In the genomic region with DNA sequence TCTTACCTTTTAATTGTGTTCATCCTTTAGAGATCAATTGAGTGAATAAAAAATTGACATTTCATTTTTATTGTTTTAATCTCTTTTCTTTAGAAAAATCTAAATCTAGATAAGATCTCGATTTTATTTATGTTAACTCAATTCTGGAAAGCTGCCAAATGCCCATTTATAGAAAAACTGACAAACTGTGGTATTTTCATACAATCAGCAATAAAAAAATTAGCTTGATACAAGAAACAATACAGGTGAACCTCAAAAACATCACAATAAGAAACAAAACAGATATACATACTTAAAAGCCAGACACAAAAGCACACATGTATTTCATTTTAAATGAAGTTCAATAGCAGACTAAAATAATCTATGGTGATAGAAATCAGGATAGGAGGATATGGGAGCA, we compare ENCODE assay signal across 2 cellular contexts.
A peak's percentile ranks its signal among the peaks of the same experiment; 100 is the strongest.
TF ChIP-seq lines count a peak whose summit lies in the region.

No MANE protein-coding gene starts in this region.

TF ChIP-seq in SK-N-SH, 30 proteins besides CTCF, POLR2A, EP300 and RAD21 (continued from another document):
- TF ChIP-seq, protein P1, sequence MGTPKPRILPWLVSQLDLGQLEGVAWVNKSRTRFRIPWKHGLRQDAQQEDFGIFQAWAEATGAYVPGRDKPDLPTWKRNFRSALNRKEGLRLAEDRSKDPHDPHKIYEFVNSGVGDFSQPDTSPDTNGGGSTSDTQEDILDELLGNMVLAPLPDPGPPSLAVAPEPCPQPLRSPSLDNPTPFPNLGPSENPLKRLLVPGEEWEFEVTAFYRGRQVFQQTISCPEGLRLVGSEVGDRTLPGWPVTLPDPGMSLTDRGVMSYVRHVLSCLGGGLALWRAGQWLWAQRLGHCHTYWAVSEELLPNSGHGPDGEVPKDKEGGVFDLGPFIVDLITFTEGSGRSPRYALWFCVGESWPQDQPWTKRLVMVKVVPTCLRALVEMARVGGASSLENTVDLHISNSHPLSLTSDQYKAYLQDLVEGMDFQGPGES (IDR thresholded peaks at IDR 0.05; ENCODE audit: low read depth, low read length), result no peak
- TF ChIP-seq TCF12 (IDR thresholded peaks at IDR 0.05), result 0 out of 2 replicates have a peak, but pooled peaks have one; percentile 15
- TF ChIP-seq YY1 (IDR thresholded peaks at IDR 0.05; ENCODE audit: low read depth), result no peak
- no peak for TF ChIP-seq RCOR1 (IDR thresholded peaks at IDR 0.05; ENCODE audit: low read length)
- no peak for TF ChIP-seq ELF1 (IDR thresholded peaks at IDR 0.05)
- TF ChIP-seq GATA2 (CRISPR knock-in tag; IDR thresholded peaks at IDR 0.05), result no peak

TF ChIP-seq in SK-N-SH treated with all-trans-retinoic acid at 6 μM for 48 hours, 23 proteins besides CTCF, POLR2A, EP300 and RAD21 (continued from another document):
- TF ChIP-seq, protein P2, sequence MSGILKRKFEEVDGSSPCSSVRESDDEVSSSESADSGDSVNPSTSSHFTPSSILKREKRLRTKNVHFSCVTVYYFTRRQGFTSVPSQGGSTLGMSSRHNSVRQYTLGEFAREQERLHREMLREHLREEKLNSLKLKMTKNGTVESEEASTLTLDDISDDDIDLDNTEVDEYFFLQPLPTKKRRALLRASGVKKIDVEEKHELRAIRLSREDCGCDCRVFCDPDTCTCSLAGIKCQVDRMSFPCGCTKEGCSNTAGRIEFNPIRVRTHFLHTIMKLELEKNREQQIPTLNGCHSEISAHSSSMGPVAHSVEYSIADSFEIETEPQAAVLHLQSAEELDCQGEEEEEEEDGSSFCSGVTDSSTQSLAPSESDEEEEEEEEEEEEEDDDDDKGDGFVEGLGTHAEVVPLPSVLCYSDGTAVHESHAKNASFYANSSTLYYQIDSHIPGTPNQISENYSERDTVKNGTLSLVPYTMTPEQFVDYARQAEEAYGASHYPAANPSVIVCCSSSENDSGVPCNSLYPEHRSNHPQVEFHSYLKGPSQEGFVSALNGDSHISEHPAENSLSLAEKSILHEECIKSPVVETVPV (CRISPR knock-in tag; IDR thresholded peaks at IDR 0.05), result no peak
- TF ChIP-seq TCF4 (CRISPR knock-in tag; IDR thresholded peaks at IDR 0.05; ENCODE audit: borderline replicate concordance) (no peak), ZC3H10 (CRISPR knock-in tag; IDR thresholded peaks at IDR 0.05) (no peak), CSDC2 (CRISPR knock-in tag; IDR thresholded peaks at IDR 0.05) (no peak), ESRRG (CRISPR knock-in tag; IDR thresholded peaks at IDR 0.05) (no peak), PPARA (CRISPR knock-in tag; IDR thresholded peaks at IDR 0.05; ENCODE audit: borderline replicate concordance) (no peak), ZNF8 (CRISPR knock-in tag; IDR thresholded peaks at IDR 0.05) (no peak), TOX (CRISPR knock-in tag; IDR thresholded peaks at IDR 0.05; ENCODE audit: borderline replicate concordance) (no peak)
- TF ChIP-seq, protein P3, sequence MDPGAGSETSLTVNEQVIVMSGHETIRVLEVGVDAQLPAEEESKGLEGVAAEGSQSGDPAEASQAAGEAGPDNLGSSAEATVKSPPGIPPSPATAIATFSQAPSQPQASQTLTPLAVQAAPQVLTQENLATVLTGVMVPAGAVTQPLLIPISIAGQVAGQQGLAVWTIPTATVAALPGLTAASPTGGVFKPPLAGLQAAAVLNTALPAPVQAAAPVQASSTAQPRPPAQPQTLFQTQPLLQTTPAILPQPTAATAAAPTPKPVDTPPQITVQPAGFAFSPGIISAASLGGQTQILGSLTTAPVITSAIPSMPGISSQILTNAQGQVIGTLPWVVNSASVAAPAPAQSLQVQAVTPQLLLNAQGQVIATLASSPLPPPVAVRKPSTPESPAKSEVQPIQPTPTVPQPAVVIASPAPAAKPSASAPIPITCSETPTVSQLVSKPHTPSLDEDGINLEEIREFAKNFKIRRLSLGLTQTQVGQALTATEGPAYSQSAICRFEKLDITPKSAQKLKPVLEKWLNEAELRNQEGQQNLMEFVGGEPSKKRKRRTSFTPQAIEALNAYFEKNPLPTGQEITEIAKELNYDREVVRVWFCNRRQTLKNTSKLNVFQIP (CRISPR knock-in tag; IDR thresholded peaks at IDR 0.05; ENCODE audit: borderline replicate concordance, low read depth), result no peak
